In the genomic region with DNA sequence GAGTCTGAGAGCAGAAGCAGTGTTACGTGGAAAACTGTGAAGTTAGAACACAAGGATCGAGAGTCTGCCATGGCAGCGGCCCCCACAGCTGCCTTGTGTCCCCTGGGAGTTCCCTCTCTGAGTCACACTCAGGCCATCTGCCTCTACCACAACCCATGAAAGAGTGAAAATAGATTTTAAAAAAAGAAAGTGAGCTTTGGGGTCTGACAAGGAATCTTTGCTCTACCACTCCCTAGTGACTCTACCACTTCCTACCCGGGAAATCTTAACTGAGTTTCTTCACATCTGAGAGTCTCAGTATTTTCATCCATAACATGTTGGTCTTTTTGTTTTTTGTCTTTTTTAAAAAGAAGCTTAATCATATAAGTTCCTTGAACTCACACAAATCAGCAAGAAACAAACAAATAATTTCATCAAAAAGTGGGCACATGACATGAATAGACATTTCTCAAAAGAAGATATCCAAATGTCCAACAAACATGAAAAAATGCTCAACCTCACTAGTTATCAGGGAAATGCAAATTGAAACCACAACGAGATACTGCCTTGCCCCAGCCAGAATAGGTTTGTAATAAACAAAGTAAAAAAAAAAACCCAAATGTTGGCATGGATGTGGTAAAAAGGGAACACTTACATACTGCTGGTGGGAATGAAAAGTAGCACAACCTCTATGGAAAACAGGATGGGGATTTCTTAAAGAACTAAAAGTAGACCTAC, we compare ENCODE assay signal across 9 cellular contexts.
DNase-seq lines count a peak whose midpoint lies in the region; ATAC-seq and TF ChIP-seq lines count a peak whose summit lies in the region.
"Had no signal": no experiment of that assay in that cellular context is flagged by ENCODE, and none has a peak within 500 bp of the region (broad histone marks: within the 10 kb centered on the region; RNA-seq: fewer than 3 reads in every experiment).

No MANE protein-coding gene starts in this region.

- H3K9me3 Mint-ChIP-seq in nephron progenitor cell = no peaks in the 10 kb centered on the region

- no peak overlapping the region for H3K4me3 Mint-ChIP-seq in nephron progenitor cell

- TF ChIP-seq CTCF in RWPE1 (conservative IDR thresholded peaks at IDR 0.05; ENCODE audit: low read depth) = no peak
- no peak for TF ChIP-seq CTCF in nephron progenitor cell (IDR thresholded peaks at IDR 0.05)

- H3K4me1 Mint-ChIP-seq in nephron progenitor cell = peaks cover 80% of the 10 kb centered on the region

- H3K27ac Mint-ChIP-seq in nephron progenitor cell = peak overlapping the region; percentile 94

- POLR2A ChIA-PET in RWPE1 (lab: Yijun Ruan, JAX; ENCODE audit: low non-redundant PET) = no interaction called here

- CTCF ChIA-PET in RWPE1 (lab: Yijun Ruan, JAX) = interaction anchor here (1.6 kb wide), 1 partner anchor 17 kb away, joined by 8 read pairs; no protein-coding TSS in a partner anchor

- H3K36me3 Mint-ChIP-seq in nephron progenitor cell (ENCODE audit: low read depth) = no peaks in the 10 kb centered on the region

- DNase-seq in RWPE1 (ENCODE audit: low spot score) (no peak), nephron progenitor cell (no peak), HPDE6-E6E7 (ENCODE audit: extremely low spot score) (no peak), SIG-M5 treated with dmso at 0.1 percent for 504 hours (lab: John Stamatoyannopoulos, UW; ENCODE audit: unreplicated experiment) (no peak), RPMI8226 (no peak), GF-D8 (lab: John Stamatoyannopoulos, UW) (no peak)

- ATAC-seq in GM19035 (IDR thresholded peaks at IDR 0.05; ENCODE audit: unreplicated experiment) = peak; percentile 87
- ATAC-seq in HG02973 (IDR thresholded peaks at IDR 0.05; ENCODE audit: unreplicated experiment) = peak; percentile 88

- H3K27me3 Mint-ChIP-seq in nephron progenitor cell (ENCODE audit: low read depth, poor library complexity) = peaks cover 3% of the 10 kb centered on the region

- peak overlapping the region; percentile 94 for H3K27ac ChIP-seq in RWPE1
- H3K27ac ChIP-seq: SK-N-MC had no signal
